ENCODE assay signal across 20 cellular contexts in the genomic region with DNA sequence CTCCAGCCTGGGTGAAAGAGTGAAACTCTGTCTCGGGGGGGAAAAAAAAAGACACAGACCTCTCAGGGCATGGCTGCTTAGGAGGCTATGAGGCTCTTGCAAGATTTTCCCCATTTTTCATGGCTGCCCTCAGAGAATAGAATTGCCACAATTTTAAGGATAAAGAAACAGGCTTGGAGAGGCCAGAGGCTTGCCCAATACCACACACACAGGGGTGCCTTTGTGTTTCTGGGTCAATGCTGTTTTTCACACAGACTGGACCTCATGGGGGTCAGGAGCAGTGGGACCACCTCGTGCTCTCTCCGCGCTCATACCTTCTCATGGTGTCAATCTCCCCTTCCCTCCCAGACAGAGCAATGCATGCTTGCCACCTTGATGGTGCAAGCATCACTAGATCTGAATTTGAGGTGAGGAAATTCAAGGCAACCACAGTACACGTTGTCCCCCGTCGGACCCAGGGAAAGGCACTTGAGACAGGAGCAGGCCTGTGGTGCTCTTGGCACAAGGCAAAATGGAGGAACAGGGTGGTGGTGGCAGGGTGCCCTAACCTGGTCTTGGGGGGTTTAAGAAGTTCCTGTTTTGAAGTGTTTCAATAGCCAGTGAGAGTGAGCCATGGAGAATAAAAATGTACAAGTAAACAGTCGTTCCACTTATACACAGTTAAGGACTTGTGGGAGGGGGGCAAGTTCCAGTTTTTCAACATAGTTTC.
A peak's percentile ranks its signal among the peaks of the same experiment; 100 is the strongest.
DNase-seq lines count a peak whose midpoint lies in the region; FAIRE-seq and TF ChIP-seq lines count a peak whose summit lies in the region.
"Had no signal": no experiment of that assay in that cellular context is flagged by ENCODE, and none has a peak within 500 bp of the region (broad histone marks: within the 10 kb centered on the region; RNA-seq: fewer than 3 reads in every experiment).

No MANE protein-coding gene starts in this region.

- no peak overlapping the region for H3K27ac Mint-ChIP-seq in activated CD4-positive, alpha-beta T cell treated with anti-CD3 and anti-CD28 coated beads, Interleukin-2, amount 10 ng/mL, durations not matched to agents 24 days and 14 days
- H3K27ac Mint-ChIP-seq in activated CD4-positive, alpha-beta T cell treated with anti-CD3 and anti-CD28 coated beads, Interleukin-2, amount 10 ng/mL, durations not matched to agents 7 days and 5 days: no peak overlapping the region
- H3K27ac Mint-ChIP-seq in mesothelial cell of epicardium: peak overlapping the region; percentile 45
- H3K27ac Mint-ChIP-seq: activated naive CD4-positive, alpha-beta T cell treated with anti-CD3 and anti-CD28 coated beads for 36 hours; activated T-cell treated with anti-CD3 and anti-CD28 coated beads, Interleukin-2, amount 50 U/mL, for 24 hours had no signal

- peaks cover 16% of the 10 kb centered on the region for H3K4me1 Mint-ChIP-seq in activated CD4-positive, alpha-beta T cell treated with anti-CD3 and anti-CD28 coated beads, Interleukin-2, amount 10 ng/mL, durations not matched to agents 24 days and 14 days
- peaks cover 5% of the 10 kb centered on the region for H3K4me1 Mint-ChIP-seq in activated CD4-positive, alpha-beta T cell treated with anti-CD3 and anti-CD28 coated beads, Interleukin-2, amount 10 ng/mL, durations not matched to agents 7 days and 5 days
- peaks cover 27% of the 10 kb centered on the region for H3K4me1 Mint-ChIP-seq in mesothelial cell of epicardium
- H3K4me1 Mint-ChIP-seq: CD4-positive, CD25-positive, alpha-beta regulatory T cell had no signal

- H3K4me3 ChIP-seq in urinary bladder (ENCODE audit: low read depth, low read length): no peak overlapping the region
- H3K4me3 ChIP-seq: dorsolateral prefrontal cortex had no signal

- peak overlapping the region; percentile 79 for H3K27ac ChIP-seq in VCaP
- peak overlapping the region; percentile 66 for H3K27ac ChIP-seq in urinary bladder (ENCODE audit: low read depth)
- H3K27ac ChIP-seq: foreskin keratinocyte had no signal

- peaks cover 4% of the 10 kb centered on the region for H3K9me3 Mint-ChIP-seq in activated CD4-positive, alpha-beta T cell treated with anti-CD3 and anti-CD28 coated beads, Interleukin-2, amount 10 ng/mL, durations not matched to agents 24 days and 14 days
- no peaks in the 10 kb centered on the region for H3K9me3 Mint-ChIP-seq in activated CD4-positive, alpha-beta T cell treated with anti-CD3 and anti-CD28 coated beads, Interleukin-2, amount 10 ng/mL, durations not matched to agents 7 days and 5 days
- H3K9me3 Mint-ChIP-seq in mesothelial cell of epicardium: no peaks in the 10 kb centered on the region
- H3K9me3 Mint-ChIP-seq: activated naive CD4-positive, alpha-beta T cell treated with anti-CD3 and anti-CD28 coated beads for 36 hours; activated T-cell treated with anti-CD3 and anti-CD28 coated beads, Interleukin-2, amount 50 U/mL, for 24 hours had no signal

- DNase-seq in activated CD4-positive, alpha-beta T cell treated with anti-CD3 and anti-CD28 coated beads, Interleukin-2, amount 10 ng/mL, durations not matched to agents 24 days and 14 days: peak; percentile 41
- no peak for DNase-seq in activated CD4-positive, alpha-beta T cell treated with anti-CD3 and anti-CD28 coated beads, Interleukin-2, amount 10 ng/mL, durations not matched to agents 7 days and 5 days
- no peak for DNase-seq in mesothelial cell of epicardium (ENCODE audit: low spot score in 2 of 2, unreplicated experiment in 2 of 2)
- DNase-seq in RCC 7860 (ENCODE audit: low spot score): no peak
- no peak for DNase-seq in GM19238 (ENCODE audit: insufficient read length, low spot score)
- DNase-seq in NCI-H2227 treated with DMSO at 0.1 percent for 48 hours (lab: John Stamatoyannopoulos, UW): no peak
- DNase-seq: activated naive CD4-positive, alpha-beta T cell treated with anti-CD3 and anti-CD28 coated beads for 36 hours; activated T-cell treated with anti-CD3 and anti-CD28 coated beads, Interleukin-2, amount 50 U/mL, for 24 hours; amygdala; CD4-positive, CD25-positive, alpha-beta regulatory T cell; dorsolateral prefrontal cortex; foreskin keratinocyte; hippocampal formation; KBM-7; NCI-H1048; NCI-H187 treated with DMSO at 0.1 percent for 48 hours; NCI-H524; stimulated activated CD4-positive, alpha-beta T cell treated with anti-CD3 and anti-CD28 coated beads, Interleukin-12 subunit alpha, Interleukin-12 subunit beta, amount 100 ng/mL, for 4 hours had no signal

- CTCF ChIA-PET in activated CD4-positive, alpha-beta T cell treated with anti-CD3 and anti-CD28 coated beads, Interleukin-2, amount 10 ng/mL, durations not matched to agents 7 days and 5 days (lab: Charles Lee): no interaction called here

- H3K36me3 ChIP-seq in urinary bladder (ENCODE audit: insufficient read depth): no peaks in the 10 kb centered on the region

- intact Hi-C loops in activated CD4-positive, alpha-beta T cell treated with anti-CD3 and anti-CD28 coated beads, Interleukin-2, amount 10 ng/mL, durations not matched to agents 24 days and 14 days (cut with micrococcal nuclease): no loop called here

- H3K4me1 ChIP-seq in urinary bladder (ENCODE audit: insufficient read depth): no peaks in the 10 kb centered on the region

- TF ChIP-seq CTCF in VCaP (conservative IDR thresholded peaks at IDR 0.05) (no peak), mesothelial cell of epicardium (IDR thresholded peaks at IDR 0.05; ENCODE audit: unreplicated experiment) (no peak)

- FAIRE-seq in RCC 7860 (lab: Jason Lieb, UNC): no peak

- no peaks in the 10 kb centered on the region for H3K36me3 Mint-ChIP-seq in activated CD4-positive, alpha-beta T cell treated with anti-CD3 and anti-CD28 coated beads, Interleukin-2, amount 10 ng/mL, durations not matched to agents 24 days and 14 days (ENCODE audit: low read depth)
- H3K36me3 Mint-ChIP-seq in activated CD4-positive, alpha-beta T cell treated with anti-CD3 and anti-CD28 coated beads, Interleukin-2, amount 10 ng/mL, durations not matched to agents 7 days and 5 days (ENCODE audit: low read depth): peaks cover 2% of the 10 kb centered on the region
- H3K36me3 Mint-ChIP-seq in mesothelial cell of epicardium: no peaks in the 10 kb centered on the region
- H3K36me3 Mint-ChIP-seq: CD4-positive, CD25-positive, alpha-beta regulatory T cell had no signal

- POLR2A ChIA-PET in activated CD4-positive, alpha-beta T cell treated with anti-CD3 and anti-CD28 coated beads, Interleukin-2, amount 10 ng/mL, durations not matched to agents 7 days and 5 days (lab: Charles Lee): no interaction called here

- 82% methylated on average over 8 of the region's 8 CpGs for WGBS in urinary bladder

- peaks cover 6% of the 10 kb centered on the region for H3K27me3 Mint-ChIP-seq in activated CD4-positive, alpha-beta T cell treated with anti-CD3 and anti-CD28 coated beads, Interleukin-2, amount 10 ng/mL, durations not matched to agents 24 days and 14 days
- no peaks in the 10 kb centered on the region for H3K27me3 Mint-ChIP-seq in activated CD4-positive, alpha-beta T cell treated with anti-CD3 and anti-CD28 coated beads, Interleukin-2, amount 10 ng/mL, durations not matched to agents 7 days and 5 days
- no peaks in the 10 kb centered on the region for H3K27me3 Mint-ChIP-seq in mesothelial cell of epicardium (ENCODE audit: low read depth)
- H3K27me3 Mint-ChIP-seq: activated T-cell treated with anti-CD3 and anti-CD28 coated beads, Interleukin-2, amount 50 U/mL, for 24 hours; CD4-positive, CD25-positive, alpha-beta regulatory T cell had no signal

- H3K4me3 Mint-ChIP-seq in activated CD4-positive, alpha-beta T cell treated with anti-CD3 and anti-CD28 coated beads, Interleukin-2, amount 10 ng/mL, durations not matched to agents 24 days and 14 days: no peak overlapping the region
- H3K4me3 Mint-ChIP-seq in activated CD4-positive, alpha-beta T cell treated with anti-CD3 and anti-CD28 coated beads, Interleukin-2, amount 10 ng/mL, durations not matched to agents 7 days and 5 days: no peak overlapping the region
- no peak overlapping the region for H3K4me3 Mint-ChIP-seq in mesothelial cell of epicardium
- H3K4me3 Mint-ChIP-seq: activated naive CD4-positive, alpha-beta T cell treated with anti-CD3 and anti-CD28 coated beads for 36 hours; activated T-cell treated with anti-CD3 and anti-CD28 coated beads, Interleukin-2, amount 50 U/mL, for 24 hours; CD4-positive, CD25-positive, alpha-beta regulatory T cell had no signal
